In the genomic region with DNA sequence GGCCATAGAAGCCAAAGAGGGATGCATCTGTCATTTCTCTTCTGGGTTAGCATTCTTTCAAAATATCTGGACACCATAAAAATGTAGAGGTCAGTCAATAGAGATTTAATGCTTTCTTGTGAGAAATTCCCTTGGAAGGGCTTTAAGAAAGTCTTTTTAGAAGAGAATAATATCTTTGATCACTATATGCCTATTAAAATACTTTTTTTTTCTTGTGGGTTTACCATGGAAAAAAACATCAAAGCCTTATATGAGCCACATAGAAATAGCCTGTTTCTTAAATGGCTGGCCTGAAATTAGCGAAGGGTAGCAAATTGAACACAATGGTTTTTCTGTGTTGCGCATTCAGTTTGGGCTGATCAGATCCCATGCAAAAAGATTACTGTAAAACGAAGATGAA, we compare ENCODE assay signal across 31 cellular contexts. TPM values are rescaled to one million over a fixed set of nuclear protein-coding genes. Genes with fewer than 3 reads are reported as not detected.
DNase-seq lines count a peak whose midpoint lies in the region; TF ChIP-seq lines count a peak whose summit lies in the region.
"Had no signal": no experiment of that assay in that cellular context is flagged by ENCODE, and none has a peak within 500 bp of the region (broad histone marks: within the 10 kb centered on the region; RNA-seq: fewer than 3 reads in every experiment).

No MANE protein-coding gene starts in this region.

- no peaks in the 10 kb centered on the region for H3K27me3 ChIP-seq in WERI-Rb-1 (ENCODE audit: insufficient read depth, low read depth, severe bottlenecking)
- H3K27me3 ChIP-seq: BE2C; BLaER1; BLaER1 treated with 17β-estradiol and CSF1 and Interleukin-3, amounts not matched to agents 10 nM and 100 nM had no signal

- no peaks in the 10 kb centered on the region for H3K4me1 Mint-ChIP-seq in activated T-helper 1 cell treated with anti-CD3 and anti-CD28 coated beads, Interleukin-12 subunit alpha, Interleukin-12 subunit beta, Interleukin-2, Interleukin-4 antibody, amounts not matched to agents 30 ng/mL and 10 ng/mL and 1 ng/mL, durations not matched to agents 14 hours and 24 hours and 36 hours (ENCODE audit: low read depth)
- H3K4me1 Mint-ChIP-seq: CD14-positive monocyte; CD4-positive, alpha-beta memory T cell; CD8-positive, alpha-beta memory T cell had no signal

- no peaks in the 10 kb centered on the region for H3K9me3 ChIP-seq in WERI-Rb-1 (ENCODE audit: severe bottlenecking)
- H3K9me3 ChIP-seq: A549; BE2C; BLaER1; BLaER1 treated with 17β-estradiol and CSF1 and Interleukin-3, amounts not matched to agents 10 nM and 100 nM; Caco-2 had no signal

- H3K36me3 Mint-ChIP-seq in activated T-helper 1 cell treated with anti-CD3 and anti-CD28 coated beads, Interleukin-12 subunit alpha, Interleukin-12 subunit beta, Interleukin-2, Interleukin-4 antibody, amounts not matched to agents 30 ng/mL and 10 ng/mL and 1 ng/mL, durations not matched to agents 14 hours and 24 hours and 36 hours (ENCODE audit: low read depth) = no peaks in the 10 kb centered on the region
- H3K36me3 Mint-ChIP-seq: CD14-positive monocyte; CD4-positive, alpha-beta memory T cell; CD4-positive, CD25-positive, alpha-beta regulatory T cell; CD8-positive, alpha-beta memory T cell; CD8-positive, alpha-beta T cell had no signal

- no peak overlapping the region for H3K27ac ChIP-seq in WERI-Rb-1
- H3K27ac ChIP-seq: 22Rv1; A549; BLaER1; BLaER1 treated with 17β-estradiol and CSF1 and Interleukin-3, amounts not matched to agents 10 nM and 100 nM; C4-2B had no signal

- TF ChIP-seq CTCF in WERI-Rb-1 (IDR thresholded peaks at IDR 0.05; ENCODE audit: low read depth, low read length) = no peak

- intact Hi-C loops in activated T-helper 1 cell treated with anti-CD3 and anti-CD28 coated beads, Interleukin-12 subunit alpha, Interleukin-12 subunit beta, Interleukin-2, Interleukin-4 antibody, amounts not matched to agents 30 ng/mL and 10 ng/mL and 1 ng/mL, durations not matched to agents 14 hours and 24 hours and 36 hours (cut with micrococcal nuclease) = no loop called here

- H3K4me3 ChIP-seq in WERI-Rb-1 (ENCODE audit: low read depth, low read length) = no peak overlapping the region
- H3K4me3 ChIP-seq: A549; BLaER1; BLaER1 treated with 17β-estradiol and CSF1 and Interleukin-3, amounts not matched to agents 10 nM and 100 nM had no signal

- peak; percentile 51 for DNase-seq in COLO829 (ENCODE audit: low spot score)
- peak; percentile 74 for DNase-seq in foreskin melanocyte
- DNase-seq in WERI-Rb-1 = no peak
- no peak for DNase-seq in activated T-helper 1 cell treated with anti-CD3 and anti-CD28 coated beads, Interleukin-12 subunit alpha, Interleukin-12 subunit beta, Interleukin-2, Interleukin-4 antibody, amounts not matched to agents 30 ng/mL and 10 ng/mL and 1 ng/mL, durations not matched to agents 14 hours and 24 hours and 36 hours (ENCODE audit: low spot score)
- DNase-seq: 8988T; ACHN; AML-193; BE2C; C1 segment of cervical spinal cord; Caco-2; Calu3; CD4-positive, alpha-beta memory T cell; CD4-positive, alpha-beta T cell; CD4-positive, CD25-positive, alpha-beta regulatory T cell; CD8-positive, alpha-beta memory T cell; CD8-positive, alpha-beta T cell; COR-L47; DMS 273 treated with DMSO at 0.1 percent for 48 hours; DMS153; DMS53; DMS79; DMS79 treated with DMSO at 0.1 percent for 48 hours; DND-41; EL had no signal

- H3K27me3 Mint-ChIP-seq in activated T-helper 1 cell treated with anti-CD3 and anti-CD28 coated beads, Interleukin-12 subunit alpha, Interleukin-12 subunit beta, Interleukin-2, Interleukin-4 antibody, amounts not matched to agents 30 ng/mL and 10 ng/mL and 1 ng/mL, durations not matched to agents 14 hours and 24 hours and 36 hours (ENCODE audit: insufficient read depth) = no peaks in the 10 kb centered on the region
- H3K27me3 Mint-ChIP-seq: B cell; CD4-positive, CD25-positive, alpha-beta regulatory T cell had no signal

- H3K27ac Mint-ChIP-seq in activated T-helper 1 cell treated with anti-CD3 and anti-CD28 coated beads, Interleukin-12 subunit alpha, Interleukin-12 subunit beta, Interleukin-2, Interleukin-4 antibody, amounts not matched to agents 30 ng/mL and 10 ng/mL and 1 ng/mL, durations not matched to agents 14 hours and 24 hours and 36 hours = no peak overlapping the region
- H3K27ac Mint-ChIP-seq: B cell; CD14-positive monocyte; CD4-positive, alpha-beta memory T cell; CD4-positive, alpha-beta T cell; CD4-positive, CD25-positive, alpha-beta regulatory T cell; CD8-positive, alpha-beta T cell had no signal

- H3K9me3 Mint-ChIP-seq in activated T-helper 1 cell treated with anti-CD3 and anti-CD28 coated beads, Interleukin-12 subunit alpha, Interleukin-12 subunit beta, Interleukin-2, Interleukin-4 antibody, amounts not matched to agents 30 ng/mL and 10 ng/mL and 1 ng/mL, durations not matched to agents 14 hours and 24 hours and 36 hours = no peaks in the 10 kb centered on the region
- H3K9me3 Mint-ChIP-seq: CD4-positive, alpha-beta T cell; CD8-positive, alpha-beta memory T cell; CD8-positive, alpha-beta T cell had no signal

- H3K36me3 ChIP-seq in WERI-Rb-1 = no peaks in the 10 kb centered on the region
- H3K36me3 ChIP-seq: BE2C; BLaER1; BLaER1 treated with 17β-estradiol and CSF1 and Interleukin-3, amounts not matched to agents 10 nM and 100 nM had no signal

- H3K4me3 Mint-ChIP-seq in activated T-helper 1 cell treated with anti-CD3 and anti-CD28 coated beads, Interleukin-12 subunit alpha, Interleukin-12 subunit beta, Interleukin-2, Interleukin-4 antibody, amounts not matched to agents 30 ng/mL and 10 ng/mL and 1 ng/mL, durations not matched to agents 14 hours and 24 hours and 36 hours = no peak overlapping the region
- H3K4me3 Mint-ChIP-seq: B cell; CD14-positive monocyte; CD4-positive, alpha-beta memory T cell; CD4-positive, alpha-beta T cell; CD4-positive, CD25-positive, alpha-beta regulatory T cell; CD8-positive, alpha-beta memory T cell; CD8-positive, alpha-beta T cell had no signal

RNA-seq across cellular contexts. Expression of a gene that starts 36.8 kb away (rescaled TPM):
- 0.81 and 1.8 TPM in 2 replicates for total RNA-seq in activated T-helper 1 cell treated with anti-CD3 and anti-CD28 coated beads, Interleukin-12 subunit alpha, Interleukin-12 subunit beta, Interleukin-2, Interleukin-4 antibody, amounts not matched to agents 30 ng/mL and 10 ng/mL and 1 ng/mL, durations not matched to agents 14 hours and 24 hours and 36 hours
- total RNA-seq: CD4-positive, alpha-beta memory T cell had no signal

Comparison
In these comparisons a context has a peak if more than half of its experiments do, and no peak if none do; other contexts are left out.
1. DNase-seq: peak in COLO829 (single experiment) and foreskin melanocyte (single experiment); none in WERI-Rb-1 (single experiment) and activated T-helper 1 cell treated with anti-CD3 and anti-CD28 coated beads, Interleukin-12 subunit alpha, Interleukin-12 subunit beta, Interleukin-2, Interleukin-4 antibody, amounts not matched to agents 30 ng/mL and 10 ng/mL and 1 ng/mL, durations not matched to agents 14 hours and 24 hours and 36 hours (single experiment).